8 cellular contexts compared by ENCODE assay signal in the genomic region with DNA sequence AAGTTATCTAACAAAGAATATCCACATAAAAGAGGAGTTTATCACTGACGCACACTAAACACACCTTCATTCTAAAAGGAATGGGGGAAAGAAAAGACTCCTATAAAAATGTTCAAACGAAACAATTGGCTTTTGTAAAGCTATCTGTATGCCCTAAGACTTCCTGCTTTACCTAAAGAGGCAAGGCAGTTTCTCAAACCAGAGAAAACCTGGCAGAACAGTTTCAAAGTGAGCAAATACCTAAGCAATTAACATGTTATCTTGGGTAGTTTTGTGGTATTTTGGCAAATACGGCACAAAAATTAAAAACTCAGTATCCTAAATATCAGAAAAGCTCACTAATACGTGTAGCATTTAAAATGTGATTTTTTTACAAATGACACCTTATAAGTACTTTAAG.
DNase-seq lines count a peak whose midpoint lies in the region; TF ChIP-seq lines count a peak whose summit lies in the region.

No MANE protein-coding gene starts in this region.

- no peak overlapping the region for H3K27ac ChIP-seq in SK-N-MC

- DNase-seq in SKM-1 treated with dmso at 0.1 percent for 144 hours (lab: John Stamatoyannopoulos, UW; ENCODE audit: unreplicated experiment) (peak; percentile 10), SKM-1 (lab: John Stamatoyannopoulos, UW; ENCODE audit: unreplicated experiment) (no peak), SK-N-MC (ENCODE audit: low read depth, low spot score) (no peak), fibroblast of pulmonary artery (ENCODE audit: low read depth) (peak; percentile 31), skeletal muscle cell (ENCODE audit: low read depth) (no peak), dedifferentiated amniotic fluid mesenchymal stem cell (ENCODE audit: extremely low spot score) (no peak), germinal center (ENCODE audit: low spot score) (no peak)
- DNase-seq in activated effector memory CD4-positive, alpha-beta T cell treated with anti-CD3 and anti-CD28 coated beads, Interleukin-2, amount 50 U/mL, for 16 hours: no peak

- no peaks in the 10 kb centered on the region for H3K9me3 ChIP-seq in SK-N-MC (ENCODE audit: low read depth, low read length)

- H3K4me3 ChIP-seq in SK-N-MC (peak overlapping the region; percentile 99), fibroblast of pulmonary artery (replicated peaks; ENCODE audit: low read depth, low read length) (peak overlapping the region; percentile 99), skeletal muscle cell (ENCODE audit: low read depth, low read length) (peak overlapping the region; percentile 94)

- peak overlapping the region; percentile 100 for H3K9ac ChIP-seq in SK-N-MC (ENCODE audit: insufficient read length)

- TF ChIP-seq CTCF in fibroblast of pulmonary artery (IDR thresholded peaks at IDR 0.05; ENCODE audit: low read length, missing control alignments): no peak

- H3K36me3 ChIP-seq in SK-N-MC (ENCODE audit: insufficient read depth, low read length): peaks cover 52% of the 10 kb centered on the region

Comparison
In these comparisons a context has a peak if more than half of its experiments do, and no peak if none do; other contexts are left out.
1. DNase-seq: peak in SKM-1 treated with dmso at 0.1 percent for 144 hours (single experiment) and fibroblast of pulmonary artery (single experiment); none in SKM-1 (single experiment), SK-N-MC (single experiment), skeletal muscle cell (single experiment), dedifferentiated amniotic fluid mesenchymal stem cell (single experiment), activated effector memory CD4-positive, alpha-beta T cell treated with anti-CD3 and anti-CD28 coated beads, Interleukin-2, amount 50 U/mL, for 16 hours (single experiment) and germinal center (single experiment).
2. Peak in every context shown above with its lines, with median percentiles within 50 percentile points of each other: H3K4me3 ChIP-seq.